Comparison of ENCODE assay signal across 8 cellular contexts in the genomic region with DNA sequence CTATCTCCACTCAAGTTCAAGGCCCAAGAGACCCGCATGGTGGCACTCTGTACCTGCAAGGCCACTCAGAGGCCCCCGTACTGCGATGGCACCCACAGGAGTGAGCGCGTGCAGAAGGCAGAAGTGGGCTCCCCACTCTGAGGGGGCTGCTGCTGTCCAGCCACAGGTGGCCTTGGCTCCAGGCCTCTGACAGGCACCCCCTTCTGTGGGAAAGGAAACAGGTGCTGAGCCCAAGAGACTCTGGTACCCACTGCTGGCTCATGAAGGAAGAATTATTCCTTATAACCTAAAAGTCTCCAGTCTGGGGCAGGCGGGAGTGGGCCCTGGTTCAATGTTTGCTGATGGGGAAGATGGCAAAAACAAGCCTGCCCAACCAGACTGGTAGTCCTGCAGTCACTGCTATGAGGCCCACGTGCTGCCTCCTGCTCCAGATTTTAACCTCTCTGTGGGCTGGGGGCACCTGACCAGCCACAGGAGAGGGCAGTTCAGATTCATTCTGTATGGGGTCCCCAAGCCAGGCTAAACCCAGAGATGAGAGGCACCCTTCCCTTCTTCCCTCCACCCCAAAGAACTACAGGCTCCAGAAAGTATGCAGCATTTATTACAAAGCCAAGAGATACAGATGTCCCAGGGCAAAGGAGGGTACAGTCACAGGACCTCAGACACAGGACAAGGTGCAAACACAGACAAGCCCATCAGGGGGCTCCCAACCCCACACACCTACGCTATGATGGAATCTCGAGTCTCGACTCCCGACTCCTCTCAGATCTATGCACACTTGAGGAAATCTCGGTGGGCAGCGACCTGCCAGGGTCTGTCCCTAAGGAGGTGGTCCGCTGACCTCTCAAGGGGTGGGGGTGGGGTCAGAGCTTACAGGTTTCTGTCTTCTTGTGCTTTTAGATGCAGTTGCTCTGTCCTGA. TPM values are rescaled to one million over a fixed set of nuclear protein-coding genes. Genes with fewer than 3 reads are reported as not detected.
DNase-seq lines count a peak whose midpoint lies in the region; ATAC-seq and TF ChIP-seq lines count a peak whose summit lies in the region.

No MANE protein-coding gene starts in this region.

- POLR2A ChIA-PET in CD4-positive, alpha-beta T cell (lab: Charles Lee), result interaction anchor here (2.1 kb wide), 1 partner anchor 28 kb away, joined by 18 read pairs; a partner anchor contains a TSS

- no peak for ATAC-seq in CD4-positive, alpha-beta T cell (ENCODE audit: poor library complexity)
- no peak for ATAC-seq in memory B cell (ENCODE audit: low read depth)
- ATAC-seq in HG02981 (IDR thresholded peaks at IDR 0.05; ENCODE audit: unreplicated experiment), result no peak
- no peak for ATAC-seq in activated CD4-positive, CD25-positive, alpha-beta regulatory T cell treated with anti-CD3 and anti-CD28 coated beads, Interleukin-2, amount 50 U/mL, for 24 hours

- no peak overlapping the region for H3K4me3 Mint-ChIP-seq in CD4-positive, alpha-beta T cell
- H3K4me3 Mint-ChIP-seq in memory B cell, result no peak overlapping the region

- no peaks in the 10 kb centered on the region for H3K9me3 ChIP-seq in CD4-positive, alpha-beta T cell (ENCODE audit: control insufficient read depth, low read length)

- H3K36me3 Mint-ChIP-seq in CD4-positive, alpha-beta T cell (ENCODE audit: low read depth), result peaks cover 4% of the 10 kb centered on the region
- H3K36me3 Mint-ChIP-seq in memory B cell, result peaks cover 2% of the 10 kb centered on the region

- no peaks in the 10 kb centered on the region for H3K27me3 ChIP-seq in CD4-positive, alpha-beta T cell (ENCODE audit: control insufficient read depth, insufficient read depth, low read length)
- H3K27me3 ChIP-seq in H7 (ENCODE audit: control insufficient read depth, insufficient read depth, low read length), result peaks cover 7% of the 10 kb centered on the region

- no peak overlapping the region for H3K27ac ChIP-seq in CD4-positive, alpha-beta T cell (ENCODE audit: low read depth, low read length)

- H3K4me1 Mint-ChIP-seq in CD4-positive, alpha-beta T cell (ENCODE audit: low read depth), result peaks cover 63% of the 10 kb centered on the region
- peaks cover 43% of the 10 kb centered on the region for H3K4me1 Mint-ChIP-seq in memory B cell

- CTCF ChIA-PET in CD4-positive, alpha-beta T cell (lab: Charles Lee), result interaction anchor here (1.5 to 2.8 kb wide), 4 partner anchors 15 to 419 kb away, joined by 3 to 70 read pairs (median 10); a partner anchor contains a TSS

- peaks cover 15% of the 10 kb centered on the region for H3K36me3 ChIP-seq in H7 (replicated peaks; ENCODE audit: control insufficient read depth, insufficient read depth, low read length)

- no peak overlapping the region for H3K4me3 ChIP-seq in H7 (ENCODE audit: insufficient read depth, low read depth, low read length)

- no peaks in the 10 kb centered on the region for H3K9me3 Mint-ChIP-seq in CD4-positive, alpha-beta T cell
- no peaks in the 10 kb centered on the region for H3K9me3 Mint-ChIP-seq in memory B cell

- TF ChIP-seq CTCF in CD4-positive, alpha-beta T cell (IDR thresholded peaks at IDR 0.05), result peak; percentile 26

- peak overlapping the region; percentile 40 for H3K27ac Mint-ChIP-seq in CD4-positive, alpha-beta T cell
- H3K27ac Mint-ChIP-seq in memory B cell, result peak overlapping the region; percentile 76

- peak in 1 of 10 experiments; percentile 39 for DNase-seq in CD4-positive, alpha-beta T cell
- DNase-seq in H7, result peak; percentile 71
- DNase-seq in activated naive CD4-positive, alpha-beta T cell treated with Interleukin-2 at 50 U/mL for 16 hours, result peak; percentile 31
- DNase-seq in memory B cell (ENCODE audit: low spot score in 2 of 2), result no peak
- no peak for DNase-seq in stimulated activated naive CD4-positive, alpha-beta T cell treated with Interleukin-2 at 50 U/mL for 16 hours (lab: John Stamatoyannopoulos, UW)
- no peak for DNase-seq in ecto neural progenitor cell (ENCODE audit: low spot score)

- intact Hi-C loops in CD4-positive, alpha-beta T cell (cut with DNase I, micrococcal nuclease), result loop anchor here in 1 of 2 experiments (1.0 to 5.0 kb wide), 2 partner anchors 36 to 175 kb away; no protein-coding TSS in a partner anchor

- no peaks in the 10 kb centered on the region for H3K27me3 Mint-ChIP-seq in CD4-positive, alpha-beta T cell
- peaks cover 3% of the 10 kb centered on the region for H3K27me3 Mint-ChIP-seq in memory B cell

RNA-seq across cellular contexts. Expression of a gene that starts 3.4 kb away (rescaled TPM):
- total RNA-seq in CD4-positive, alpha-beta T cell, result 1 to 10 TPM; 4.7 to 5.7 TPM
- total RNA-seq in H7 (2014; rRNA removed; shearing (Covaris generic)), result 2.9 TPM in 2 replicates

RNA-seq across cellular contexts. Expression of a gene that starts 14.6 kb away (rescaled TPM):
- total RNA-seq in CD4-positive, alpha-beta T cell, result not detected
- 19.3 and 27.0 TPM in 2 replicates for total RNA-seq in H7 (2014; rRNA removed; shearing (Covaris generic))

RNA-seq across cellular contexts. Expression of a gene that starts 19.0 kb away (rescaled TPM):
- total RNA-seq in CD4-positive, alpha-beta T cell, result 10 to 100 TPM; 46.6 to 55.0 TPM
- 514 and 530 TPM in 2 replicates for total RNA-seq in H7 (2014; rRNA removed; shearing (Covaris generic))

RNA-seq across cellular contexts. Expression of a gene that starts 28.5 kb away (rescaled TPM):
- total RNA-seq in CD4-positive, alpha-beta T cell, result 100 to 1,000 TPM; 321 to 324 TPM
- total RNA-seq in H7 (2014; rRNA removed; shearing (Covaris generic)), result 17.8 and 22.1 TPM in 2 replicates

RNA-seq across cellular contexts. Expression of a gene that starts 58.8 kb away (rescaled TPM):
- under 1 TPM; 0.16 to 0.34 TPM for total RNA-seq in CD4-positive, alpha-beta T cell
- 6.1 and 6.2 TPM in 2 replicates for total RNA-seq in H7 (2014; rRNA removed; shearing (Covaris generic))

Comparison
In these comparisons a context has a peak if more than half of its experiments do, and no peak if none do; other contexts are left out.
1. DNase-seq: peak in H7 (single experiment) and activated naive CD4-positive, alpha-beta T cell treated with Interleukin-2 at 50 U/mL for 16 hours (single experiment); none in memory B cell (0 of 2), stimulated activated naive CD4-positive, alpha-beta T cell treated with Interleukin-2 at 50 U/mL for 16 hours (single experiment) and ecto neural progenitor cell (single experiment).
2. RNA of a gene that starts 14.6 kb away (total RNA-seq): 19.3 to 27.0 TPM in H7; not detected in CD4-positive, alpha-beta T cell; every median in the first group is over 10 times any median in the second.